10 cellular contexts compared by ENCODE assay signal in genomic region chr7:32501522-32501921, GRCh38. TPM values are rescaled to one million over a fixed set of nuclear protein-coding genes. Genes with fewer than 3 reads are reported as not detected.
DNase-seq lines count a peak whose midpoint lies in the region; ATAC-seq and TF ChIP-seq lines count a peak whose summit lies in the region.
"Had no signal": no experiment of that assay in that cellular context is flagged by ENCODE, and none has a peak within 500 bp of the region (broad histone marks: within the 10 kb centered on the region; RNA-seq: fewer than 3 reads in every experiment).

No MANE protein-coding gene starts in this region.

- CTCF ChIA-PET in activated CD8-positive, alpha-beta T cell treated with anti-CD3 and anti-CD28 coated beads, Interleukin-2, amount 10 ng/mL, durations not matched to agents 7 days and 5 days (lab: Charles Lee), result interaction anchor here (1.4 to 1.8 kb wide), 2 partner anchors 9 to 11 kb away, joined by 4 to 7 read pairs; partner anchors contain the start of gene LSM5

- H3K4me3 ChIP-seq in suprapubic skin (no peak overlapping the region), ovary (no peak overlapping the region)

- peak overlapping the region; percentile 93 for H3K27ac Mint-ChIP-seq in activated T-cell treated with anti-CD3 and anti-CD28 coated beads, Interleukin-2, amount 50 U/mL, for 72 hours
- H3K27ac Mint-ChIP-seq in activated CD8-positive, alpha-beta T cell treated with anti-CD3 and anti-CD28 coated beads, Interleukin-2, amount 10 ng/mL, durations not matched to agents 7 days and 5 days, result no peak overlapping the region

- H3K9me3 Mint-ChIP-seq in activated T-cell treated with anti-CD3 and anti-CD28 coated beads, Interleukin-2, amount 50 U/mL, for 72 hours, result no peaks in the 10 kb centered on the region
- no peaks in the 10 kb centered on the region for H3K9me3 Mint-ChIP-seq in activated CD8-positive, alpha-beta T cell treated with anti-CD3 and anti-CD28 coated beads, Interleukin-2, amount 10 ng/mL, durations not matched to agents 7 days and 5 days (ENCODE audit: insufficient read depth)

- intact Hi-C loops in ovary (cut with DNase I), result no loop called here

- H3K4me3 Mint-ChIP-seq in activated T-cell treated with anti-CD3 and anti-CD28 coated beads, Interleukin-2, amount 50 U/mL, for 72 hours, result peak overlapping the region; percentile 36 to 70
- H3K4me3 Mint-ChIP-seq in activated CD8-positive, alpha-beta T cell treated with anti-CD3 and anti-CD28 coated beads, Interleukin-2, amount 10 ng/mL, durations not matched to agents 7 days and 5 days, result peak overlapping the region; percentile 31

- POLR2A ChIA-PET in activated CD8-positive, alpha-beta T cell treated with anti-CD3 and anti-CD28 coated beads, Interleukin-2, amount 10 ng/mL, durations not matched to agents 7 days and 5 days (lab: Charles Lee), result no interaction called here

- H3K4me1 Mint-ChIP-seq in activated T-cell treated with anti-CD3 and anti-CD28 coated beads, Interleukin-2, amount 50 U/mL, for 72 hours (ENCODE audit: low read depth), result peaks cover 64% of the 10 kb centered on the region
- H3K4me1 Mint-ChIP-seq in activated CD8-positive, alpha-beta T cell treated with anti-CD3 and anti-CD28 coated beads, Interleukin-2, amount 10 ng/mL, durations not matched to agents 7 days and 5 days (ENCODE audit: low read depth), result peaks cover 47% of the 10 kb centered on the region

- ATAC-seq in activated T-cell treated with anti-CD3 and anti-CD28 coated beads, Interleukin-2, amount 50 U/mL, for 72 hours (replicated peaks in 1 of 2), result no peak
- ATAC-seq in activated CD8-positive, alpha-beta T cell treated with anti-CD3 and anti-CD28 coated beads, Interleukin-2, amount 10 ng/mL, durations not matched to agents 7 days and 5 days, result no peak

- peaks cover 5 to 16% of the 10 kb centered on the region in 2 donors for H3K36me3 Mint-ChIP-seq in activated T-cell treated with anti-CD3 and anti-CD28 coated beads, Interleukin-2, amount 50 U/mL, for 72 hours (ENCODE audit: insufficient read depth in 2 of 2)
- H3K36me3 Mint-ChIP-seq in activated CD8-positive, alpha-beta T cell treated with anti-CD3 and anti-CD28 coated beads, Interleukin-2, amount 10 ng/mL, durations not matched to agents 7 days and 5 days (ENCODE audit: low read depth), result peaks cover 30% of the 10 kb centered on the region

- TF ChIP-seq EP300 in suprapubic skin (IDR thresholded peaks at IDR 0.05) (no peak), ovary (IDR thresholded peaks at IDR 0.05) (no peak)

- WGBS in suprapubic skin, result 57% methylated on average over 1 of the region's 1 CpG
- WGBS in ovary, 3 donors, result 81 to 91% (median 90%) methylated on average over 1 of the region's 1 CpG

- H3K4me1 ChIP-seq in suprapubic skin (peaks cover 32% of the 10 kb centered on the region), ovary (ENCODE audit: insufficient read depth) (peaks cover 2% of the 10 kb centered on the region)

- H3K27ac ChIP-seq in suprapubic skin, result peak overlapping the region; percentile 53
- H3K27ac ChIP-seq in ovary, result no peak overlapping the region

- H3K27me3 Mint-ChIP-seq in activated T-cell treated with anti-CD3 and anti-CD28 coated beads, Interleukin-2, amount 50 U/mL, for 72 hours (ENCODE audit: low read depth), result no peaks in the 10 kb centered on the region
- no peaks in the 10 kb centered on the region for H3K27me3 Mint-ChIP-seq in activated CD8-positive, alpha-beta T cell treated with anti-CD3 and anti-CD28 coated beads, Interleukin-2, amount 10 ng/mL, durations not matched to agents 7 days and 5 days (ENCODE audit: low read depth)

- TF ChIP-seq POLR2A in suprapubic skin (IDR thresholded peaks at IDR 0.05) (no peak), ovary (IDR thresholded peaks at IDR 0.05) (no peak)

- H3K27me3 ChIP-seq in suprapubic skin (no peaks in the 10 kb centered on the region), ovary (no peaks in the 10 kb centered on the region)

- no peak for DNase-seq in activated T-cell treated with anti-CD3 and anti-CD28 coated beads, Interleukin-2, amount 50 U/mL, for 72 hours
- DNase-seq in activated T-cell treated with anti-CD3 and anti-CD28 coated beads, Interleukin-2, amount 50 U/mL, for 48 hours, result no peak
- no peak for DNase-seq in activated CD8-positive, alpha-beta T cell treated with anti-CD3 and anti-CD28 coated beads, Interleukin-2, amount 10 ng/mL, durations not matched to agents 7 days and 5 days
- peak; percentile 5 for DNase-seq in globus pallidus (ENCODE audit: low spot score)
- DNase-seq in suprapubic skin (ENCODE audit: low spot score in 2 of 2), result no peak
- no peak for DNase-seq in ovary
- no peak for DNase-seq in HuH-7 (ENCODE audit: low spot score)
- no peak for DNase-seq in DMS 273 (lab: John Stamatoyannopoulos, UW; ENCODE audit: unreplicated experiment)
- DNase-seq: activated CD8-positive, alpha-beta memory T cell treated with anti-CD3 and anti-CD28 coated beads for 24 hours; stimulated activated CD4-positive, alpha-beta T cell treated with anti-CD3 and anti-CD28 coated beads, Interleukin-12 subunit alpha, Interleukin-12 subunit beta, amount 100 ng/mL, for 4 hours had no signal

- no peak for TF ChIP-seq CTCF in suprapubic skin (IDR thresholded peaks at IDR 0.05)
- TF ChIP-seq CTCF in ovary (IDR thresholded peaks at IDR 0.05), result no peak

- H3K36me3 ChIP-seq in suprapubic skin (no peaks in the 10 kb centered on the region), ovary (no peaks in the 10 kb centered on the region)

- H3K9me3 ChIP-seq in suprapubic skin (no peaks in the 10 kb centered on the region), ovary (no peaks in the 10 kb centered on the region)

RNA-seq across cellular contexts. Expression of gene AVL9, which starts 6.2 kb away (rescaled TPM):
- 10 to 100 TPM; 50.9 to 54.9 TPM for total RNA-seq in activated T-cell treated with anti-CD3 and anti-CD28 coated beads, Interleukin-2, amount 50 U/mL, for 72 hours
- 10 to 100 TPM; 29.6 to 30.1 TPM for total RNA-seq in activated CD8-positive, alpha-beta T cell treated with anti-CD3 and anti-CD28 coated beads, Interleukin-2, amount 10 ng/mL, durations not matched to agents 7 days and 5 days
- total RNA-seq in suprapubic skin (10 to 100 TPM; 22.5 to 42.2 (median 24.8) TPM), ovary (10 to 100 TPM; 20.1 to 34.4 (median 26.1) TPM)
- polyA plus RNA-seq in ovary, result 10 to 100 TPM in 1 of 2 donors, 1 to 10 TPM in 1; 6.8 to 14.0 TPM

RNA-seq across cellular contexts. Expression of gene LSM5, which starts 11.3 kb away (rescaled TPM):
- 100 to 1,000 TPM in 1 of 2 donors, 10 to 100 TPM in 1; 77.4 to 103 TPM for total RNA-seq in activated T-cell treated with anti-CD3 and anti-CD28 coated beads, Interleukin-2, amount 50 U/mL, for 72 hours
- 10 to 100 TPM; 94.4 to 97.1 TPM for total RNA-seq in activated CD8-positive, alpha-beta T cell treated with anti-CD3 and anti-CD28 coated beads, Interleukin-2, amount 10 ng/mL, durations not matched to agents 7 days and 5 days
- total RNA-seq in suprapubic skin, result 10 to 100 TPM; 13.4 to 18.9 (median 13.9) TPM
- 10 to 100 TPM; 18.4 to 43.8 (median 29.6) TPM for total RNA-seq in ovary
- polyA plus RNA-seq in ovary, result 10 to 100 TPM; 45.3 to 59.8 TPM
